In the genomic region with DNA sequence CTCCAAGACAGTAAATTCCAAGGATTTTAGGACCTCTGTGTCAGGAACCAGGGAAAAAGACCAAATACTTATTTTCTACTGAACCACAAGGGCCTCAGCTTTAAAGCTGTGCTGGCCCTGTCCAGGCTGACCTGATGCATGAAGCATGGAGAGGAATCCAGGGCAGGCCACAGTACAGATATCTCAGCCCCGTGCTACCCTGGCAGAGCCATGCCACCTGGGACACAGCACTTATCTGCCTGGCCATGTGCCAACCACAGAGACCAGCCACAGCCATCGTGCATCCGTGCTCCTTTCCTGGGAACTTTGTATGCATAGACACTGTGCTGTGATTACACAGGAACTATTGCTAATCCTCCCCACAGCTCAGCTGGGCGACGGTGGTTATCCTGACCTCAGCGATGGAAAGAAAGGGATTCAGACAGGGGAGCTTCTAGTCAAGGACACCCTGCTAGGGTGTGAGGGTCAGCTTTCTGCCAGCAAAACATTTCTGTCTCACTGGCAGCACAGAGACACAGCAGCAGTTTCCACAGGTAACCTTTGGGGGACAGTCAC, we compare ENCODE assay signal across 16 cellular contexts.
DNase-seq lines count a peak whose midpoint lies in the region; ATAC-seq and TF ChIP-seq lines count a peak whose summit lies in the region.
"Had no signal": no experiment of that assay in that cellular context is flagged by ENCODE, and none has a peak within 500 bp of the region (broad histone marks: within the 10 kb centered on the region; RNA-seq: fewer than 3 reads in every experiment).

No MANE protein-coding gene starts in this region.

- H3K4me1 ChIP-seq in neuronal stem cell (ENCODE audit: control insufficient read depth in 2 of 2, insufficient read depth in 1 of 2, low read depth in 1 of 2, low read length in 2 of 2) = peaks cover 5 to 9% of the 10 kb centered on the region in 2 donors

- H3K9me3 ChIP-seq in neuronal stem cell (replicated peaks in 1 of 2; ENCODE audit: control insufficient read depth in 2 of 2, insufficient read depth in 1 of 2, low read depth in 1 of 2, low read length in 2 of 2) = no peaks in the 10 kb centered on the region

- H3K4me3 ChIP-seq in neuronal stem cell (ENCODE audit: low read length in 2 of 2) = peak overlapping the region in 1 of 2 donors; percentile 26

- CTCF ChIA-PET in Calu3 (lab: Charles Lee) = no interaction called here

- H3K27ac ChIP-seq in VCaP (peak overlapping the region; percentile 14; the same call in 1 of the 2 replicates), neuronal stem cell (replicated peaks; ENCODE audit: low read length) (no peak overlapping the region)
- H3K27ac ChIP-seq: RWPE1 had no signal

- peak overlapping the region; percentile 62 for H3K23ac ChIP-seq in neuronal stem cell (ENCODE audit: low read depth, low read length, poor library complexity)

- H3K27ac Mint-ChIP-seq in Calu3 (ENCODE audit: unreplicated experiment) = no peak overlapping the region
- H3K27ac Mint-ChIP-seq: CD8-positive, alpha-beta T cell; naive B cell had no signal

- no peak overlapping the region for H4K91ac ChIP-seq in neuronal stem cell (ENCODE audit: low read depth, low read length, poor library complexity)

- no peak overlapping the region for H2BK15ac ChIP-seq in neuronal stem cell (ENCODE audit: low read length)

- no peak overlapping the region for H3K4me3 Mint-ChIP-seq in Calu3 (ENCODE audit: low read depth, unreplicated experiment)
- H3K4me3 Mint-ChIP-seq: CD8-positive, alpha-beta T cell had no signal

- intact Hi-C loops in Calu3 (cut with micrococcal nuclease; ENCODE audit: unreplicated experiment) = no loop called here

- H3K36me3 ChIP-seq in neuronal stem cell (replicated peaks in 1 of 2; ENCODE audit: control insufficient read depth in 2 of 2, insufficient read depth in 2 of 2, low read length in 2 of 2) = no peaks in the 10 kb centered on the region

- H3K18ac ChIP-seq in neuronal stem cell (ENCODE audit: low read length) = peak overlapping the region; percentile 66

- no peaks in the 10 kb centered on the region for H3K9me3 Mint-ChIP-seq in Calu3 (ENCODE audit: low read depth, unreplicated experiment)
- H3K9me3 Mint-ChIP-seq: CD8-positive, alpha-beta T cell; naive B cell had no signal

- no peaks in the 10 kb centered on the region for H3K79me1 ChIP-seq in neuronal stem cell (ENCODE audit: low read depth, low read length)

- no peak overlapping the region for H2AK5ac ChIP-seq in neuronal stem cell (ENCODE audit: low read depth, low read length)

- no CpG with 5 or more reads among the region's 6 CpGs for WGBS in neuronal stem cell (ENCODE audit: extremely low coverage in 2 of 2, insufficient read length in 2 of 2, insufficient replicate concordance in 1 of 2), 2 donors

- no peak for ATAC-seq in HG02678 (IDR thresholded peaks at IDR 0.05; ENCODE audit: unreplicated experiment)
- ATAC-seq: CD8-positive, alpha-beta T cell; sciatic nerve; stimulated activated naive CD8-positive, alpha-beta T cell treated with anti-CD3 and anti-CD28 coated beads, Interleukin-15, Interleukin-2, amounts not matched to agents 100 U/mL and 50 U/mL, for 24 hours had no signal

- peak overlapping the region; percentile 0 for H2AFZ ChIP-seq in neuronal stem cell (ENCODE audit: low read length)

- H2BK120ac ChIP-seq in neuronal stem cell (ENCODE audit: low read depth, low read length) = no peak overlapping the region

- H4K8ac ChIP-seq in neuronal stem cell (ENCODE audit: low read depth, low read length) = no peak overlapping the region

- H3K27me3 ChIP-seq in neuronal stem cell (ENCODE audit: control insufficient read depth in 3 of 3, insufficient read depth in 3 of 3, low read depth in 1 of 3, low read length in 3 of 3) = no peaks in the 10 kb centered on the region

- no peak for TF ChIP-seq CTCF in VCaP (conservative IDR thresholded peaks at IDR 0.05)
- TF ChIP-seq CTCF in Calu3 (IDR thresholded peaks at IDR 0.05; ENCODE audit: unreplicated experiment) = no peak

- DNase-seq in DMS79 treated with DMSO at 0.1 percent for 48 hours (lab: John Stamatoyannopoulos, UW) = peak; percentile 64
- peak; percentile 45 for DNase-seq in NCI-H2107 treated with DMSO at 0.1 percent for 48 hours (lab: John Stamatoyannopoulos, UW; ENCODE audit: unreplicated experiment)
- no peak for DNase-seq in neuronal stem cell (ENCODE audit: low spot score)
- DNase-seq in SKM-1 treated with dmso at 0.1 percent for 144 hours (lab: John Stamatoyannopoulos, UW; ENCODE audit: unreplicated experiment) = no peak
- DNase-seq in Calu3 = no peak
- DNase-seq: activated CD4-positive, alpha-beta T cell treated with anti-CD3 and anti-CD28 coated beads, Interleukin-2, amount 50 U/mL, for 48 hours; CD8-positive, alpha-beta T cell; KG1; naive B cell; NCI-H2227 treated with DMSO at 0.1 percent for 48 hours; stimulated activated naive CD8-positive, alpha-beta T cell treated with anti-CD3 and anti-CD28 coated beads, Interleukin-15, Interleukin-2, amounts not matched to agents 100 U/mL and 50 U/mL, for 24 hours; T1000 had no signal

- no peak overlapping the region for H3K9ac ChIP-seq in neuronal stem cell (ENCODE audit: low read depth, low read length, poor library complexity)

- no peak overlapping the region for H3K4ac ChIP-seq in neuronal stem cell (ENCODE audit: low read length)

- H2BK5ac ChIP-seq in neuronal stem cell (ENCODE audit: low read length) = no peak overlapping the region

- no peaks in the 10 kb centered on the region for H3K36me3 Mint-ChIP-seq in Calu3 (ENCODE audit: insufficient read depth, unreplicated experiment)
- H3K36me3 Mint-ChIP-seq: CD8-positive, alpha-beta T cell; naive B cell had no signal

- H3K27me3 Mint-ChIP-seq in Calu3 (ENCODE audit: unreplicated experiment) = no peaks in the 10 kb centered on the region

- H2BK12ac ChIP-seq in neuronal stem cell (ENCODE audit: low read length) = no peak overlapping the region

- peaks cover 12% of the 10 kb centered on the region for H3K4me1 Mint-ChIP-seq in Calu3 (ENCODE audit: low read depth, unreplicated experiment)
- H3K4me1 Mint-ChIP-seq: naive B cell had no signal

- no peak overlapping the region for H3K14ac ChIP-seq in neuronal stem cell (ENCODE audit: low read length)

- no TSS peak for BruUV-seq in Calu3 (replicated peaks; lab: Mats Ljungman, UMichigan)

- H3K4me2 ChIP-seq in neuronal stem cell (ENCODE audit: insufficient read depth, low read length, poor library complexity, severe bottlenecking) = no peak overlapping the region

Comparison
In these comparisons a context has a peak if more than half of its experiments do, and no peak if none do; other contexts are left out.
1. DNase-seq: peak in DMS79 treated with DMSO at 0.1 percent for 48 hours (single experiment) and NCI-H2107 treated with DMSO at 0.1 percent for 48 hours (single experiment); none in neuronal stem cell (single experiment), SKM-1 treated with dmso at 0.1 percent for 144 hours (single experiment) and Calu3 (single experiment).